8 cellular contexts compared by ENCODE assay signal in the genomic region with DNA sequence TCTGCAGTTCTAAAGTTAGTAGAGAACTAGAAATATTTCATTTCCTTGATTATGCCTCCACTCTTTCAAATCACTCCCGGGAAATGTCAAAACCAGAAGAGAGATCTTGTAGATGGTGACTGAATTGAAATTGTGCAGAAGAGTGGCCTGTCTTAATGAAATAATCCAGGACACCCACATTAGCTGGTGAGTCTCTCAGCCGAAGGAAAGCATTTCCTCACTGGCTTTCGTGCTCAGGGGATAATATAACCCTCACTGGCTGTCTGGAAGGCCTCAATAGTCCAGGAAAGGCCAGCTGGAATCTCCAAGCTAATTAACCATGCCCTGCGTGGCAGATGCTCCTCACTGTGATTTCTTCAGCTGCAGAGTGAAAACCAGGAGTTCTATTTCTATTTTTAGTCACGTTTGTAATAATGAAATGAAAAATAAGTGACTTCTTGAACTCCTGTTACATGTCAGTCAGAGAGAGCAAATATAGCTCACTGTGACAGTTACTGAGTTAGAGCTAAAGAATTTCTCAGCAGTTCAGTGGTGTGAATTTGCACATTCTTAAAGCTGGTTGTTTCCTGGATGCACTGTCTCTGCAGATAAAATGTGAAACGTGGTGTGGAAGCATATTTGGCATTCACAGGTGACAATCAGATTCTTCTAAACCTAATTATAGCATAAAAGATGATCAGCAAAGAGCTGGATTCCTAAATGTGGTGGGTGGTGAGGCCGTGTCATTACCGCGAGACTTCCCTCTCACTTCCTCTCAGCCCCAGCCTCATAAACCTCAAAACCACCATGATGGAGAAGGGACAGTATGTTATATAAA.
A peak's percentile ranks its signal among the peaks of the same experiment; 100 is the strongest.
DNase-seq lines count a peak whose midpoint lies in the region; ATAC-seq and TF ChIP-seq lines count a peak whose summit lies in the region.

No MANE protein-coding gene starts in this region.

- no peak overlapping the region for H3K4me3 Mint-ChIP-seq in nephron progenitor cell

- H3K36me3 Mint-ChIP-seq in nephron progenitor cell (ENCODE audit: low read depth): no peaks in the 10 kb centered on the region

- DNase-seq in A172 (ENCODE audit: low spot score) (peak; percentile 32), SJCRH30 (peak; percentile 85 to 93), nephron progenitor cell (peak; percentile 4), sciatic nerve (ENCODE audit: low spot score) (no peak), HuH-7 (ENCODE audit: low spot score) (no peak)
- DNase-seq in stimulated activated CD4-positive, alpha-beta T cell treated with anti-CD3 and anti-CD28 coated beads, Interleukin-12 subunit alpha, Interleukin-12 subunit beta, amount 100 ng/mL, for 4 hours: no peak

- H3K27me3 ChIP-seq in SJCRH30: no peaks in the 10 kb centered on the region

- peak overlapping the region; percentile 97 for H3K27ac ChIP-seq in SJCRH30

- peak overlapping the region; percentile 16 for H3K27ac Mint-ChIP-seq in nephron progenitor cell

- H3K36me3 ChIP-seq in SJCRH30: no peaks in the 10 kb centered on the region

- peaks cover 21% of the 10 kb centered on the region for H3K4me1 Mint-ChIP-seq in nephron progenitor cell

- no peak for TF ChIP-seq CTCF in nephron progenitor cell (IDR thresholded peaks at IDR 0.05)

- H3K9me3 Mint-ChIP-seq in nephron progenitor cell: no peaks in the 10 kb centered on the region

- H3K4me3 ChIP-seq in SJCRH30: peak overlapping the region; percentile 43

- ATAC-seq in GM18861 (IDR thresholded peaks at IDR 0.05; ENCODE audit: unreplicated experiment) (peak; percentile 87), HG03039 (IDR thresholded peaks at IDR 0.05; ENCODE audit: unreplicated experiment) (peak; percentile 95), sciatic nerve (no peak)

- H3K4me1 ChIP-seq in SJCRH30: peaks cover 27% of the 10 kb centered on the region

- no peaks in the 10 kb centered on the region for H3K9me3 ChIP-seq in SJCRH30 (replicated peaks)

- intact Hi-C loops in sciatic nerve (cut with DNase I): no loop called here

- no peaks in the 10 kb centered on the region for H3K27me3 Mint-ChIP-seq in nephron progenitor cell (ENCODE audit: low read depth, poor library complexity)

Comparison
In these comparisons a context has a peak if more than half of its experiments do, and no peak if none do; other contexts are left out.
1. DNase-seq: peak in A172 (single experiment), SJCRH30 (2 of 2) and nephron progenitor cell (single experiment); none in sciatic nerve (single experiment), stimulated activated CD4-positive, alpha-beta T cell treated with anti-CD3 and anti-CD28 coated beads, Interleukin-12 subunit alpha, Interleukin-12 subunit beta, amount 100 ng/mL, for 4 hours (single experiment) and HuH-7 (single experiment).